In the genomic region with DNA sequence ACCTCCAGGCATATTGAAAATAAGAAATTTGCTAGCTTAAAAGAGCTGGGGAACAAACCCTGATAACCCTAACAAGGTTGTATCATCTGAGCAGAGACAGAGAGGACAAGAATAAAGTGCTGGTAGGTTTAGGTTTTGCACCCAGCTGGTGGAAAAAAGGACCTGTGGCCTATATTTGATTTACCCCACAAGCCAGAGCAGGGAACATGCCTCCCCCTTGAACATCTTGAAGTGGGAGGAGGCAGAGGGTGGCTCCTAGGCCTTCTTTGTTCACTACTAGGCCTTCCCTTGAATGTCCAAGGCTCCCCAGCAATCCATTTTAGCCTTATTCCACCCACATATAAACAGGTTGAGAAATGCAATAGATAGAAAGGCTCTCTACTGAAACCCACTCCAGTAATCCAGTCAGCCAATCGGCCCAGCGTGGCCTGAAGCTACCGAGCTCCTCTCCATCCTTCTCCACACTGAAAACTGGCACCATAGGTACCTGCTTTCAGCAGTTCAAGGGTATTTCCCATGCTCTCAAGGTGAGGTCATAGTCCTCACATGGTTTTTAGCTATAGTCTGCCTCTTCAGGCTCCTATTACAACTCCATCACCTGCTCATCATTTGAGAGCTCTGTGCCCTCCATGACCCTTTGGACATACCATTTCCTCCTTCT, we compare ENCODE assay signal across 9 cellular contexts. TPM values are rescaled to one million over a fixed set of nuclear protein-coding genes. Genes with fewer than 3 reads are reported as not detected.
DNase-seq lines count a peak whose midpoint lies in the region; TF ChIP-seq lines count a peak whose summit lies in the region.
"Had no signal": no experiment of that assay in that cellular context is flagged by ENCODE, and none has a peak within 500 bp of the region (broad histone marks: within the 10 kb centered on the region; RNA-seq: fewer than 3 reads in every experiment).

No MANE protein-coding gene starts in this region.

- peaks cover 90% of the 10 kb centered on the region for H3K4me1 Mint-ChIP-seq in activated CD4-positive, alpha-beta T cell treated with anti-CD3 and anti-CD28 coated beads, Interleukin-2, amount 10 ng/mL, durations not matched to agents 7 days and 5 days
- H3K4me1 Mint-ChIP-seq in endothelial cell (ENCODE audit: unreplicated experiment) = peaks cover 10% of the 10 kb centered on the region
- peaks cover 100% of the 10 kb centered on the region for H3K4me1 Mint-ChIP-seq in stimulated activated naive CD8-positive, alpha-beta T cell treated with anti-CD3 and anti-CD28 coated beads, Interleukin-15, Interleukin-2, amounts not matched to agents 100 ng/mL and 50 ng/mL, for 24 hours (ENCODE audit: low read depth)

- no peak overlapping the region for H3K9ac ChIP-seq in SK-N-MC (ENCODE audit: insufficient read length)

- no peak overlapping the region for H3K4me3 Mint-ChIP-seq in activated CD4-positive, alpha-beta T cell treated with anti-CD3 and anti-CD28 coated beads, Interleukin-2, amount 10 ng/mL, durations not matched to agents 7 days and 5 days
- peak overlapping the region; percentile 13 for H3K4me3 Mint-ChIP-seq in endothelial cell (ENCODE audit: unreplicated experiment)
- H3K4me3 Mint-ChIP-seq in stimulated activated naive CD8-positive, alpha-beta T cell treated with anti-CD3 and anti-CD28 coated beads, Interleukin-15, Interleukin-2, amounts not matched to agents 100 ng/mL and 50 ng/mL, for 24 hours = peak overlapping the region; percentile 61

- peak overlapping the region; percentile 84 for H3K27ac ChIP-seq in SK-N-MC

- peaks cover 8% of the 10 kb centered on the region for H3K9me3 Mint-ChIP-seq in activated CD4-positive, alpha-beta T cell treated with anti-CD3 and anti-CD28 coated beads, Interleukin-2, amount 10 ng/mL, durations not matched to agents 7 days and 5 days
- no peaks in the 10 kb centered on the region for H3K9me3 Mint-ChIP-seq in endothelial cell (ENCODE audit: unreplicated experiment)
- no peaks in the 10 kb centered on the region for H3K9me3 Mint-ChIP-seq in stimulated activated naive CD8-positive, alpha-beta T cell treated with anti-CD3 and anti-CD28 coated beads, Interleukin-15, Interleukin-2, amounts not matched to agents 100 ng/mL and 50 ng/mL, for 24 hours

- H3K36me3 Mint-ChIP-seq in activated CD4-positive, alpha-beta T cell treated with anti-CD3 and anti-CD28 coated beads, Interleukin-2, amount 10 ng/mL, durations not matched to agents 7 days and 5 days (ENCODE audit: low read depth) = peaks cover 52% of the 10 kb centered on the region
- no peaks in the 10 kb centered on the region for H3K36me3 Mint-ChIP-seq in endothelial cell (ENCODE audit: low read depth, unreplicated experiment)
- H3K36me3 Mint-ChIP-seq in stimulated activated naive CD8-positive, alpha-beta T cell treated with anti-CD3 and anti-CD28 coated beads, Interleukin-15, Interleukin-2, amounts not matched to agents 100 ng/mL and 50 ng/mL, for 24 hours (ENCODE audit: low read depth) = peaks cover 58% of the 10 kb centered on the region

- no peak for TF ChIP-seq CTCF in endothelial cell (IDR thresholded peaks at IDR 0.05; ENCODE audit: unreplicated experiment)

- no peak overlapping the region for H3K4me3 ChIP-seq in SK-N-MC

- no peak for DNase-seq in activated CD4-positive, alpha-beta T cell treated with anti-CD3 and anti-CD28 coated beads, Interleukin-2, amount 10 ng/mL, durations not matched to agents 7 days and 5 days
- no peak for DNase-seq in activated CD4-positive, alpha-beta T cell treated with anti-CD3 and anti-CD28 coated beads, Interleukin-2, amount 50 U/mL, for 48 hours
- no peak for DNase-seq in SK-N-MC (ENCODE audit: low read depth, low spot score)
- no peak for DNase-seq in endothelial cell (ENCODE audit: low spot score)
- DNase-seq in NCI-H2171 treated with DMSO at 0.1 percent for 48 hours (lab: John Stamatoyannopoulos, UW) = no peak
- DNase-seq in NCI-H146 treated with DMSO at 0.1 percent for 48 hours (lab: John Stamatoyannopoulos, UW; ENCODE audit: unreplicated experiment) = no peak
- DNase-seq in GOT3 (lab: John Stamatoyannopoulos, UW) = no peak
- DNase-seq: NCI-H1048 had no signal

- POLR2A ChIA-PET in activated CD4-positive, alpha-beta T cell treated with anti-CD3 and anti-CD28 coated beads, Interleukin-2, amount 10 ng/mL, durations not matched to agents 7 days and 5 days (lab: Charles Lee) = no interaction called here

- H3K9me3 ChIP-seq in SK-N-MC (ENCODE audit: low read depth, low read length) = no peaks in the 10 kb centered on the region

- H3K36me3 ChIP-seq in SK-N-MC (ENCODE audit: insufficient read depth, low read length) = peaks cover 6% of the 10 kb centered on the region; the same call in 1 of the 2 replicates

- CTCF ChIA-PET in activated CD4-positive, alpha-beta T cell treated with anti-CD3 and anti-CD28 coated beads, Interleukin-2, amount 10 ng/mL, durations not matched to agents 7 days and 5 days (lab: Charles Lee) = interaction anchor here (0.6 to 3.1 kb wide), 11 partner anchors 9 to 146 kb away, joined by 3 to 8 read pairs (median 3); no protein-coding TSS in a partner anchor

- peak overlapping the region; percentile 65 for H3K27ac Mint-ChIP-seq in activated CD4-positive, alpha-beta T cell treated with anti-CD3 and anti-CD28 coated beads, Interleukin-2, amount 10 ng/mL, durations not matched to agents 7 days and 5 days
- H3K27ac Mint-ChIP-seq in endothelial cell (ENCODE audit: unreplicated experiment) = no peak overlapping the region
- H3K27ac Mint-ChIP-seq in stimulated activated naive CD8-positive, alpha-beta T cell treated with anti-CD3 and anti-CD28 coated beads, Interleukin-15, Interleukin-2, amounts not matched to agents 100 ng/mL and 50 ng/mL, for 24 hours = peak overlapping the region; percentile 97

- no peaks in the 10 kb centered on the region for H3K27me3 Mint-ChIP-seq in activated CD4-positive, alpha-beta T cell treated with anti-CD3 and anti-CD28 coated beads, Interleukin-2, amount 10 ng/mL, durations not matched to agents 7 days and 5 days
- H3K27me3 Mint-ChIP-seq in endothelial cell (ENCODE audit: unreplicated experiment) = peaks cover 1% of the 10 kb centered on the region
- no peaks in the 10 kb centered on the region for H3K27me3 Mint-ChIP-seq in stimulated activated naive CD8-positive, alpha-beta T cell treated with anti-CD3 and anti-CD28 coated beads, Interleukin-15, Interleukin-2, amounts not matched to agents 100 ng/mL and 50 ng/mL, for 24 hours

RNA-seq across cellular contexts. Expression of a gene that starts 12.0 kb away (rescaled TPM):
- 100 to 1,000 TPM; 206 to 247 TPM for total RNA-seq in activated CD4-positive, alpha-beta T cell treated with anti-CD3 and anti-CD28 coated beads, Interleukin-2, amount 10 ng/mL, durations not matched to agents 7 days and 5 days
- 119 TPM for total RNA-seq in endothelial cell (ENCODE audit: unreplicated experiment)

RNA-seq across cellular contexts. Expression of a gene that starts 22.8 kb away (rescaled TPM):
- 10 to 100 TPM; 21.7 to 22.1 TPM for total RNA-seq in activated CD4-positive, alpha-beta T cell treated with anti-CD3 and anti-CD28 coated beads, Interleukin-2, amount 10 ng/mL, durations not matched to agents 7 days and 5 days
- total RNA-seq in endothelial cell (ENCODE audit: unreplicated experiment) = 63.5 TPM
